Comparison of ENCODE assay signal across 19 cellular contexts in genomic region chr4:171130126-171130801, GRCh38.
A peak's percentile ranks its signal among the peaks of the same experiment; 100 is the strongest.
DNase-seq lines count a peak whose midpoint lies in the region; TF ChIP-seq lines count a peak whose summit lies in the region.
"Had no signal": no experiment of that assay in that cellular context is flagged by ENCODE, and none has a peak within 500 bp of the region (broad histone marks: within the 10 kb centered on the region; RNA-seq: fewer than 3 reads in every experiment).

No MANE protein-coding gene starts in this region.

- no peak overlapping the region for H3K27ac ChIP-seq in esophagus squamous epithelium
- H3K27ac ChIP-seq: right atrium auricular region had no signal

- intact Hi-C loops in esophagus squamous epithelium (cut with DNase I), result no loop called here

- no peak for TF ChIP-seq CTCF in esophagus squamous epithelium (IDR thresholded peaks at IDR 0.05)

- H3K4me1 ChIP-seq in HAP-1 (peaks cover 20% of the 10 kb centered on the region), esophagus squamous epithelium (no peaks in the 10 kb centered on the region)
- H3K4me1 ChIP-seq: right atrium auricular region had no signal

- in situ Hi-C loops in G401 (cut with HindIII; ENCODE audit: low sequenced_read_pairs) (no loop called here), HAP-1 (cut with MboI; ENCODE audit: low sequenced_read_pairs) (no loop called here)

- H3K27me3 ChIP-seq in HAP-1 (ENCODE audit: low read depth) (no peaks in the 10 kb centered on the region), esophagus squamous epithelium (no peaks in the 10 kb centered on the region)
- H3K27me3 ChIP-seq: MG63, right atrium auricular region had no signal

- H3K36me3 ChIP-seq in HAP-1 (replicated peaks) (no peaks in the 10 kb centered on the region), esophagus squamous epithelium (no peaks in the 10 kb centered on the region)
- H3K36me3 ChIP-seq: MG63, right atrium auricular region had no signal

- H3K4me3 ChIP-seq in HAP-1, result no peak overlapping the region
- H3K4me3 ChIP-seq in esophagus squamous epithelium, result no peak overlapping the region
- H3K4me3 ChIP-seq: MG63, right atrium auricular region had no signal

- H3K9me3 ChIP-seq in HAP-1 (no peaks in the 10 kb centered on the region), esophagus squamous epithelium (no peaks in the 10 kb centered on the region)
- H3K9me3 ChIP-seq: MG63, right atrium auricular region had no signal

- no peak for TF ChIP-seq POLR2A in esophagus squamous epithelium (IDR thresholded peaks at IDR 0.05)

- 32 to 48% methylated on average over 5 of the region's 5 CpGs for WGBS in esophagus squamous epithelium, 2 donors

- DNase-seq in G401 (ENCODE audit: low spot score) (peak; percentile 2), HAP-1 (ENCODE audit: low spot score in 2 of 2) (peak; percentile 62 to 88), astrocyte of the hippocampus (ENCODE audit: low read depth, low spot score) (peak; percentile 16), mucosa of gallbladder (ENCODE audit: low spot score) (peak; percentile 17), esophagus squamous epithelium (lab: John Stamatoyannopoulos, UW) (no peak), dermis blood vessel endothelial cell (no peak), cerebellar cortex (ENCODE audit: low spot score) (no peak)
- no peak for DNase-seq in stimulated activated CD4-positive, alpha-beta T cell treated with anti-CD3 and anti-CD28 coated beads, Interleukin-1b, Interleukin-23, amount 100 ng/mL, for 48 hours
- DNase-seq: activated CD4-positive, alpha-beta T cell treated with anti-CD3 and anti-CD28 coated beads, Interleukin-2, amount 10 ng/mL, durations not matched to agents 7 days and 5 days; activated naive CD8-positive, alpha-beta T cell treated with anti-CD3 and anti-CD28 coated beads for 36 hours; activated T-cell treated with anti-CD3 and anti-CD28 coated beads, Interleukin-2, amount 50 U/mL, for 24 hours; GDM1; MG63; naive B cell; NCI-H2029 treated with DMSO at 0.1 percent for 48 hours; NCI-H82; stimulated activated naive B cell treated with anti-CD40 and anti-IgM and Interleukin-4, amounts not matched to agents 10 μg/mL and 1 μg/mL and 100 μg/mL, for 72 hours; T1000 had no signal

Comparison
In these comparisons a context has a peak if more than half of its experiments do, and no peak if none do; other contexts are left out.
1. DNase-seq: peak in G401 (single experiment), HAP-1 (2 of 2), astrocyte of the hippocampus (single experiment) and mucosa of gallbladder (single experiment); none in esophagus squamous epithelium (single experiment), dermis blood vessel endothelial cell (single experiment), cerebellar cortex (single experiment) and stimulated activated CD4-positive, alpha-beta T cell treated with anti-CD3 and anti-CD28 coated beads, Interleukin-1b, Interleukin-23, amount 100 ng/mL, for 48 hours (single experiment).